ENCODE assay signal across 8 cellular contexts in the genomic region with DNA sequence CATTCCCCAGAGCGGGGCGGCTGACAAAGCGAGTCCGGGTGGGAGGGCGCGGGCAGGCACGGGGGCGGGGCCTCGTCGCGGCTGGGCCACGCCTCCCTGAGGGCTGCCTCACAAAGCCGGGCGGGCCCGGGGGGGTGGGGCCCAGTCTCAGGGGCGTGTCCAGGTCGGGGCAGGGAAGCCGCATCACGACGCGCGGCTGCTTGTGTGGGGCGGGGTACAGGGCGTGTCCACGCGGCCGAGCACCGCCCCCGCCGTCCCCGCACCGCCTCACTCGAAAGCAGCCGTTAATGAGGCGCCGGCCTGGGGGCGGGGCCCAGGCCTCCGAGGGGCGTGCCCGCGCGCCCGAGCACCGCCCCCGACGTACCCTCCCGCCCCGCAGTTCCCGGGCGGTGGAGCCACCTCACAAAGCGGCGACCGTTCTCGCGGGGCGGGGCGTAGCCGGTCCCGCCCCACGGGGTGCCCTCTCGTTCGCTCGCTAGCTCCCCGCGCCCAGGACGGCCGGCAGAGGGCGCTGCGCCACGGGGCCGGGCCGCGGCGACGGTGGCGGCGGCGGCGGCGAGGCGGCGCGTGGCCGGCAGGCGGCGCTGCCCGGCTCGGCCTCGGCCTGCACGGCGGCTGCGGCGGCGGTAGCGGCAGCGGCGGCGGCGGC. TPM values are rescaled to one million over a fixed set of nuclear protein-coding genes. Genes with fewer than 3 reads are reported as not detected.
DNase-seq lines count a peak whose midpoint lies in the region; ATAC-seq and TF ChIP-seq lines count a peak whose summit lies in the region.

A gene (plus strand): TSS at position 599 of the 649 bp plus-strand sequence. CDS start 150 bp downstream, outside the sequence.

- H3K4me3 ChIP-seq in Jurkat, Clone E6-1 (ENCODE audit: low read length) = peak within 1 kb of the TSS; percentile 85
- H3K4me3 ChIP-seq in epithelial cell of esophagus (ENCODE audit: low read length) = peak within 1 kb of the TSS; percentile 83

- TF ChIP-seq CTCF in epithelial cell of esophagus (IDR thresholded peaks at IDR 0.05; ENCODE audit: insufficient read depth, low read depth, low read length, missing control alignments) = peak; percentile 36

- DNase-seq in DMS153 treated with DMSO at 0.1 percent for 48 hours (lab: John Stamatoyannopoulos, UW; ENCODE audit: unreplicated experiment) = peak; percentile 99
- DNase-seq in Jurkat, Clone E6-1 (ENCODE audit: low read depth, low spot score) = peak; percentile 91
- DNase-seq in OCI-M2 (lab: John Stamatoyannopoulos, UW; ENCODE audit: unreplicated experiment) = peak; percentile 100
- peak; percentile 99 for DNase-seq in activated T-cell treated with anti-CD3 and anti-CD28 coated beads for 4 hours
- peak; percentile 99 for DNase-seq in epithelial cell of esophagus (ENCODE audit: low read depth)
- DNase-seq in mucosa of gallbladder (ENCODE audit: low spot score) = peak; percentile 99
- DNase-seq in stimulated activated CD8-positive, alpha-beta memory T cell treated with anti-CD3 and anti-CD28 coated beads, Interleukin-4, amount 100 ng/mL, for 24 hours (ENCODE audit: low read depth) = peak; percentile 99

- ATAC-seq in GM21619 (IDR thresholded peaks at IDR 0.05; ENCODE audit: unreplicated experiment) = peak; percentile 63

RNA-seq across cellular contexts. Expression of the gene that starts here (rescaled TPM):
- polyA plus RNA-seq in Jurkat, Clone E6-1 (2012; ENCODE audit: insufficient read depth, insufficient read length) = 74.3 TPM
- total RNA-seq in mucosa of gallbladder = 33.5 TPM

Comparison
In these comparisons a context has a peak if more than half of its experiments do, and no peak if none do; other contexts are left out.
1. Peak in every context shown above with its lines: DNase-seq, ATAC-seq and H3K4me3 ChIP-seq.